17 cellular contexts compared by ENCODE assay signal in genomic region chr3:41450416-41451231, GRCh38.
DNase-seq lines count a peak whose midpoint lies in the region; ATAC-seq and TF ChIP-seq lines count a peak whose summit lies in the region.
"Had no signal": no experiment of that assay in that cellular context is flagged by ENCODE, and none has a peak within 500 bp of the region (broad histone marks: within the 10 kb centered on the region; RNA-seq: fewer than 3 reads in every experiment).

No MANE protein-coding gene starts in this region.

- no peaks in the 10 kb centered on the region for H3K4me1 Mint-ChIP-seq in MCF 10A (ENCODE audit: insufficient read depth, unreplicated experiment)
- H3K4me1 Mint-ChIP-seq: central memory CD8-positive, alpha-beta T cell had no signal

- H3K27me3 ChIP-seq in mammary epithelial cell (ENCODE audit: insufficient read depth, low read length) (no peaks in the 10 kb centered on the region), RWPE2 (ENCODE audit: insufficient read depth, poor library complexity, severe bottlenecking) (no peaks in the 10 kb centered on the region), hepatocyte (no peaks in the 10 kb centered on the region)
- H3K27me3 ChIP-seq: neutrophil, uterus had no signal

- no peak for DNase-seq in mammary epithelial cell
- no peak for DNase-seq in MCF 10A (ENCODE audit: unreplicated experiment)
- no peak for DNase-seq in RWPE2 (ENCODE audit: low spot score)
- peak; percentile 58 for DNase-seq in hepatocyte (ENCODE audit: low spot score)
- DNase-seq in activated CD4-positive, alpha-beta T cell treated with anti-CD3 and anti-CD28 coated beads, Interleukin-2, amount 50 U/mL, for 4 hours: no peak
- DNase-seq in DMS79 (lab: John Stamatoyannopoulos, UW): no peak
- DNase-seq in GOT3 (lab: John Stamatoyannopoulos, UW): no peak
- DNase-seq: activated CD8-positive, alpha-beta T cell treated with anti-CD3 and anti-CD28 coated beads, Interleukin-2, amount 10 ng/mL, durations not matched to agents 7 days and 5 days; activated naive CD4-positive, alpha-beta T cell; AML-193; DMS79 treated with DMSO at 0.1 percent for 48 hours; left ventricle myocardium superior; uterus had no signal

- H3K9ac ChIP-seq in mammary epithelial cell (ENCODE audit: insufficient read depth, low read length): no peak overlapping the region

- no peak overlapping the region for H3K27ac Mint-ChIP-seq in MCF 10A (ENCODE audit: low read depth, unreplicated experiment)
- H3K27ac Mint-ChIP-seq: activated CD8-positive, alpha-beta T cell treated with anti-CD3 and anti-CD28 coated beads, Interleukin-2, amount 10 ng/mL, durations not matched to agents 7 days and 5 days; T-helper 2 cell treated with Interferon-gamma antibody and Interleukin-4, amounts not matched to agents 5 μg/mL and 100 μg/mL, for 36 hours had no signal

- H3K9me3 Mint-ChIP-seq in MCF 10A (ENCODE audit: unreplicated experiment): no peaks in the 10 kb centered on the region
- H3K9me3 Mint-ChIP-seq: T-helper 2 cell treated with Interferon-gamma antibody and Interleukin-4, amounts not matched to agents 5 μg/mL and 100 μg/mL, for 36 hours had no signal

- H4K20me1 ChIP-seq in mammary epithelial cell (ENCODE audit: insufficient read depth, low read length) (no peaks in the 10 kb centered on the region), hepatocyte (ENCODE audit: insufficient read depth, poor library complexity, severe bottlenecking) (no peaks in the 10 kb centered on the region)

- intact Hi-C loops in mammary epithelial cell (cut with micrococcal nuclease): loop anchor here (10.0 kb wide), 1 partner anchor 264 kb away; no protein-coding TSS in a partner anchor
- intact Hi-C loops in MCF 10A (cut with micrococcal nuclease): no loop called here

- TF ChIP-seq CTCF in mammary epithelial cell (conservative IDR thresholded peaks at IDR 0.05 in 1 of 2, IDR thresholded peaks at IDR 0.05 in 1 of 2; ENCODE audit: extremely low read depth in 1 of 2, insufficient read depth in 1 of 2, low read depth in 1 of 2, low read length in 2 of 2) (peak; percentile 13 to 44), MCF 10A (IDR thresholded peaks at IDR 0.05; ENCODE audit: unreplicated experiment) (no peak), RWPE2 (IDR thresholded peaks at IDR 0.05; ENCODE audit: poor library complexity, severe bottlenecking) (peak; percentile 25), hepatocyte (IDR thresholded peaks at IDR 0.05; ENCODE audit: poor library complexity) (peak; percentile 47)

- BruUV-seq in mammary epithelial cell (replicated peaks; lab: Mats Ljungman, UMichigan) (no TSS peak), MCF 10A (replicated peaks; lab: Mats Ljungman, UMichigan) (no TSS peak)

- dilution Hi-C loops in mammary epithelial cell (cut with HindIII; ENCODE audit: low sequenced_read_pairs): no loop called here

- H3K9me3 ChIP-seq in mammary epithelial cell (replicated peaks; ENCODE audit: insufficient read depth, low read length) (no peaks in the 10 kb centered on the region), RWPE2 (ENCODE audit: severe bottlenecking) (no peaks in the 10 kb centered on the region), hepatocyte (ENCODE audit: low read depth) (no peaks in the 10 kb centered on the region)
- H3K9me3 ChIP-seq: neutrophil, uterus had no signal

- H3K36me3 Mint-ChIP-seq in MCF 10A (ENCODE audit: insufficient read depth, unreplicated experiment): no peaks in the 10 kb centered on the region

- H3K36me3 ChIP-seq in mammary epithelial cell (ENCODE audit: insufficient read depth, low read length) (no peaks in the 10 kb centered on the region), RWPE2 (ENCODE audit: low read depth) (no peaks in the 10 kb centered on the region), hepatocyte (replicated peaks; ENCODE audit: insufficient read depth, low read depth) (no peaks in the 10 kb centered on the region)
- H3K36me3 ChIP-seq: neutrophil, uterus had no signal

- CTCF ChIA-PET in mammary epithelial cell (lab: Charles Lee; ENCODE audit: low non-redundant PET): no interaction called here
- CTCF ChIA-PET in MCF 10A (lab: Yijun Ruan, JAX): interaction anchor here (0.5 kb wide), 1 partner anchor 24 kb away, joined by 3 read pairs; no protein-coding TSS in a partner anchor

- H3K4me1 ChIP-seq in mammary epithelial cell (ENCODE audit: insufficient read depth, low read length): no peaks in the 10 kb centered on the region
- no peaks in the 10 kb centered on the region for H3K4me1 ChIP-seq in RWPE2 (ENCODE audit: insufficient read depth, poor library complexity, severe bottlenecking)
- H3K4me1 ChIP-seq in hepatocyte (ENCODE audit: insufficient read depth): no peaks in the 10 kb centered on the region
- H3K4me1 ChIP-seq: uterus had no signal

- H3K4me3 ChIP-seq in mammary epithelial cell (replicated peaks in 1 of 3; ENCODE audit: insufficient read depth in 1 of 3, low read depth in 2 of 3, low read length in 3 of 3) (no peak overlapping the region), RWPE2 (ENCODE audit: severe bottlenecking) (no peak overlapping the region), hepatocyte (no peak overlapping the region)
- H3K4me3 ChIP-seq: uterus had no signal

- H2AFZ ChIP-seq in mammary epithelial cell (ENCODE audit: low read depth, low read length): no peak overlapping the region
- H2AFZ ChIP-seq in hepatocyte: no peak overlapping the region

- 81% methylated on average over 4 of the region's 4 CpGs for WGBS in mammary epithelial cell (ENCODE audit: low coverage, missing lambda C conversion rate)
- 41% methylated on average over 4 of the region's 4 CpGs for WGBS in hepatocyte (ENCODE audit: low lambda C conversion rate, missing lambda C conversion rate)

- H3K4me3 Mint-ChIP-seq in MCF 10A (ENCODE audit: unreplicated experiment): no peak overlapping the region
- H3K4me3 Mint-ChIP-seq: activated CD8-positive, alpha-beta T cell treated with anti-CD3 and anti-CD28 coated beads, Interleukin-2, amount 10 ng/mL, durations not matched to agents 7 days and 5 days; central memory CD8-positive, alpha-beta T cell; T-helper 2 cell treated with Interferon-gamma antibody and Interleukin-4, amounts not matched to agents 5 μg/mL and 100 μg/mL, for 36 hours had no signal

- ATAC-seq in RWPE2 (ENCODE audit: low read depth) (peak; percentile 31; the same call in 1 of the 3 replicates), HG02678 (IDR thresholded peaks at IDR 0.05; ENCODE audit: unreplicated experiment) (no peak)
- ATAC-seq: activated CD8-positive, alpha-beta T cell treated with anti-CD3 and anti-CD28 coated beads, Interleukin-2, amount 10 ng/mL, durations not matched to agents 7 days and 5 days; left ventricle myocardium superior had no signal

- in situ Hi-C loops in mammary epithelial cell (cut with MboI; ENCODE audit: low sequenced_read_pairs in 2 of 2): no loop called here

- H3K9me2 ChIP-seq in hepatocyte (replicated peaks; ENCODE audit: insufficient read depth): no peaks in the 10 kb centered on the region

- no peaks in the 10 kb centered on the region for H3K27me3 Mint-ChIP-seq in MCF 10A (ENCODE audit: insufficient read depth, unreplicated experiment)
- H3K27me3 Mint-ChIP-seq: central memory CD8-positive, alpha-beta T cell had no signal

- H3K79me2 ChIP-seq in mammary epithelial cell (ENCODE audit: insufficient read depth, low read length): no peaks in the 10 kb centered on the region
- H3K79me2 ChIP-seq in hepatocyte: no peaks in the 10 kb centered on the region

- H3K27ac ChIP-seq in mammary epithelial cell (ENCODE audit: insufficient read depth, low read depth, low read length): no peak overlapping the region
- no peak overlapping the region for H3K27ac ChIP-seq in RWPE2 (ENCODE audit: poor library complexity, severe bottlenecking)
- H3K27ac ChIP-seq in hepatocyte: peak overlapping the region; percentile 7
- H3K27ac ChIP-seq: neutrophil, uterus had no signal

- POLR2A ChIA-PET in MCF 10A (lab: Yijun Ruan, JAX): interaction anchor here (0.7 kb wide), 1 partner anchor 411 kb away, joined by 3 read pairs; no protein-coding TSS in a partner anchor

- H3K4me2 ChIP-seq in mammary epithelial cell (ENCODE audit: insufficient read depth, low read depth, low read length) (no peak overlapping the region), hepatocyte (peak overlapping the region; percentile 1)
